In genomic region chr3:152511904-152512303, GRCh38 we compare ENCODE assay signal across 14 cellular contexts.
DNase-seq lines count a peak whose midpoint lies in the region; ATAC-seq, FAIRE-seq and TF ChIP-seq lines count a peak whose summit lies in the region.
"Had no signal": no experiment of that assay in that cellular context is flagged by ENCODE, and none has a peak within 500 bp of the region (broad histone marks: within the 10 kb centered on the region; RNA-seq: fewer than 3 reads in every experiment).

No MANE protein-coding gene starts in this region.

- no peak overlapping the region for H3K4me3 Mint-ChIP-seq in Caco-2 (ENCODE audit: unreplicated experiment)
- H3K4me3 Mint-ChIP-seq: activated CD4-positive, alpha-beta memory T cell treated with anti-CD3 and anti-CD28 coated beads, Interleukin-2, amount 10 ng/mL, durations not matched to agents 7 days and 5 days; mesothelial cell of epicardium had no signal

- POLR2A ChIA-PET in Caco-2 (lab: Charles Lee) = no interaction called here

- CTCF ChIA-PET in Caco-2 (lab: Charles Lee) = no interaction called here

- H3K9me3 ChIP-seq in kidney (ENCODE audit: control insufficient read depth in 1 of 2, low read length in 2 of 2) (no peaks in the 10 kb centered on the region), Caco-2 (no peaks in the 10 kb centered on the region)
- H3K9me3 ChIP-seq: heart left ventricle, SJSA1, uterus had no signal

- DNase-seq in MV-4-11 (lab: John Stamatoyannopoulos, UW) (peak; percentile 69), glomerular visceral epithelial cell (ENCODE audit: extremely low spot score) (no peak), kidney (no peak), T1000 (lab: John Stamatoyannopoulos, UW) (no peak), Caco-2 (no peak)
- DNase-seq: activated CD4-positive, alpha-beta memory T cell treated with anti-CD3 and anti-CD28 coated beads, Interleukin-2, amount 10 ng/mL, durations not matched to agents 7 days and 5 days; heart left ventricle; uterus had no signal

- no peaks in the 10 kb centered on the region for H3K36me3 Mint-ChIP-seq in Caco-2 (ENCODE audit: insufficient read depth, unreplicated experiment)
- H3K36me3 Mint-ChIP-seq: mesothelial cell of epicardium had no signal

- H3K36me3 ChIP-seq in kidney (ENCODE audit: control insufficient read depth in 1 of 2, insufficient read depth in 2 of 2, low read length in 2 of 2) (no peaks in the 10 kb centered on the region), Caco-2 (ENCODE audit: control insufficient read depth, insufficient read depth, low read length) (no peaks in the 10 kb centered on the region)
- H3K36me3 ChIP-seq: heart left ventricle, SJSA1, uterus had no signal

- H3K4me3 ChIP-seq in kidney (ENCODE audit: low read length in 2 of 2) = no peak overlapping the region
- H3K4me3 ChIP-seq in Caco-2 (ENCODE audit: low read depth, low read length) = no peak overlapping the region
- H3K4me3 ChIP-seq: heart left ventricle, SJSA1, uterus had no signal

- no TSS peak for BruUV-seq in Caco-2 (replicated peaks; lab: Mats Ljungman, UMichigan)

- no peak for TF ChIP-seq CTCF in kidney (IDR thresholded peaks at IDR 0.05; ENCODE audit: borderline replicate concordance, extremely low read depth, insufficient read depth)
- TF ChIP-seq CTCF in Caco-2 (IDR thresholded peaks at IDR 0.05; ENCODE audit: insufficient read depth in 1 of 2, low read depth in 1 of 2, low read length in 1 of 2, severe bottlenecking in 1 of 2, unreplicated experiment in 1 of 2) = no peak

- intact Hi-C loops in kidney (cut with DNase I) (no loop called here), Caco-2 (cut with micrococcal nuclease; ENCODE audit: unreplicated experiment) (no loop called here)

- ATAC-seq in GM18519 (IDR thresholded peaks at IDR 0.05; ENCODE audit: low FRiP score, unreplicated experiment) (peak; percentile 86), GM21360 (IDR thresholded peaks at IDR 0.05; ENCODE audit: unreplicated experiment) (peak; percentile 82), HG02973 (IDR thresholded peaks at IDR 0.05; ENCODE audit: unreplicated experiment) (peak; percentile 87)
- ATAC-seq: heart left ventricle had no signal

- H3K4me1 Mint-ChIP-seq in Caco-2 (ENCODE audit: low read depth, unreplicated experiment) = no peaks in the 10 kb centered on the region
- H3K4me1 Mint-ChIP-seq: activated CD4-positive, alpha-beta memory T cell treated with anti-CD3 and anti-CD28 coated beads, Interleukin-2, amount 10 ng/mL, durations not matched to agents 7 days and 5 days had no signal

- no peak overlapping the region for H3K27ac ChIP-seq in kidney (ENCODE audit: low read depth in 2 of 2, low read length in 2 of 2)
- H3K27ac ChIP-seq: heart left ventricle, KMS-11, SJSA1, uterus had no signal

- no peak overlapping the region for H3K9ac ChIP-seq in kidney (ENCODE audit: low read length in 2 of 2)
- H3K9ac ChIP-seq: KMS-11 had no signal

- H3K27ac Mint-ChIP-seq in Caco-2 (ENCODE audit: unreplicated experiment) = no peak overlapping the region
- H3K27ac Mint-ChIP-seq: activated CD4-positive, alpha-beta memory T cell treated with anti-CD3 and anti-CD28 coated beads, Interleukin-2, amount 10 ng/mL, durations not matched to agents 7 days and 5 days; mesothelial cell of epicardium had no signal

- H3K4me1 ChIP-seq in kidney (ENCODE audit: control insufficient read depth in 1 of 2, insufficient read depth in 1 of 2, low read depth in 1 of 2, low read length in 2 of 2) = no peaks in the 10 kb centered on the region
- no peaks in the 10 kb centered on the region for H3K4me1 ChIP-seq in Caco-2
- H3K4me1 ChIP-seq: SJSA1, uterus had no signal

- no peaks in the 10 kb centered on the region for H3K27me3 ChIP-seq in Caco-2 (replicated peaks; ENCODE audit: control insufficient read depth, insufficient read depth, low read length)
- H3K27me3 ChIP-seq: heart left ventricle, SJSA1, uterus had no signal

- FAIRE-seq in kidney (lab: Jason Lieb, UNC) = no peak

- no peaks in the 10 kb centered on the region for H3K9me3 Mint-ChIP-seq in Caco-2 (ENCODE audit: unreplicated experiment)
- H3K9me3 Mint-ChIP-seq: activated CD4-positive, alpha-beta memory T cell treated with anti-CD3 and anti-CD28 coated beads, Interleukin-2, amount 10 ng/mL, durations not matched to agents 7 days and 5 days; mesothelial cell of epicardium had no signal

- H3K27me3 Mint-ChIP-seq in Caco-2 (ENCODE audit: insufficient read depth, unreplicated experiment) = no peaks in the 10 kb centered on the region
